ENCODE assay signal across 25 cellular contexts in genomic region chr16:86983621-86984020, GRCh38.
DNase-seq lines count a peak whose midpoint lies in the region; FAIRE-seq and TF ChIP-seq lines count a peak whose summit lies in the region.
"Had no signal": no experiment of that assay in that cellular context is flagged by ENCODE, and none has a peak within 500 bp of the region (broad histone marks: within the 10 kb centered on the region; RNA-seq: fewer than 3 reads in every experiment).

No MANE protein-coding gene starts in this region.

- H3K36me3 ChIP-seq in HEK293 (ENCODE audit: control insufficient read depth in 2 of 2, insufficient read depth in 1 of 2, low read length in 2 of 2) (no peaks in the 10 kb centered on the region), kidney (ENCODE audit: control insufficient read depth in 1 of 2, insufficient read depth in 2 of 2, low read length in 2 of 2) (no peaks in the 10 kb centered on the region), sigmoid colon (no peaks in the 10 kb centered on the region), testis (ENCODE audit: low read depth, missing control alignments) (no peaks in the 10 kb centered on the region)
- H3K36me3 ChIP-seq: BE2C; BLaER1 treated with 17β-estradiol and CSF1 and Interleukin-3, amounts not matched to agents 10 nM and 100 nM; HAP-1 had no signal

- H3K27ac Mint-ChIP-seq in T-helper 1 cell treated with Interleukin-12 subunit alpha and Interleukin-12 subunit beta and Interleukin-4 antibody, amounts not matched to agents 30 μg/mL and 1 μg/mL, for 36 hours: peak overlapping the region; percentile 32
- H3K27ac Mint-ChIP-seq: CD4-positive, alpha-beta T cell; CD8-positive, alpha-beta memory T cell had no signal

- TF ChIP-seq CTCF in HEK293 (tag by site-specific recombination; IDR thresholded peaks at IDR 0.05) (no peak), kidney (IDR thresholded peaks at IDR 0.05; ENCODE audit: borderline replicate concordance, extremely low read depth, insufficient read depth) (no peak), sigmoid colon (IDR thresholded peaks at IDR 0.05) (no peak), testis (IDR thresholded peaks at IDR 0.05) (no peak), coronary artery (IDR thresholded peaks at IDR 0.05) (no peak)

- H3K4me1 ChIP-seq in HEK293 (ENCODE audit: control insufficient read depth, insufficient read depth, low read length) (no peaks in the 10 kb centered on the region), kidney (ENCODE audit: control insufficient read depth in 1 of 2, insufficient read depth in 1 of 2, low read depth in 1 of 2, low read length in 2 of 2) (no peaks in the 10 kb centered on the region), sigmoid colon (peaks cover 0 to 12% (median 4%) of the 10 kb centered on the region in 4 donors), testis (no peaks in the 10 kb centered on the region)
- H3K4me1 ChIP-seq: BE2C; BLaER1 treated with 17β-estradiol and CSF1 and Interleukin-3, amounts not matched to agents 10 nM and 100 nM; HAP-1 had no signal

- no peaks in the 10 kb centered on the region for H3K9me3 ChIP-seq in HEK293 (ENCODE audit: control insufficient read depth, insufficient read depth, low read depth, low read length)
- no peaks in the 10 kb centered on the region for H3K9me3 ChIP-seq in kidney (ENCODE audit: control insufficient read depth in 1 of 2, low read length in 2 of 2)
- H3K9me3 ChIP-seq in sigmoid colon: no peaks in the 10 kb centered on the region
- no peaks in the 10 kb centered on the region for H3K9me3 ChIP-seq in testis
- H3K9me3 ChIP-seq: BE2C; BLaER1 treated with 17β-estradiol and CSF1 and Interleukin-3, amounts not matched to agents 10 nM and 100 nM; HAP-1 had no signal

- no peaks in the 10 kb centered on the region for H3K27me3 Mint-ChIP-seq in T-helper 1 cell treated with Interleukin-12 subunit alpha and Interleukin-12 subunit beta and Interleukin-4 antibody, amounts not matched to agents 30 μg/mL and 1 μg/mL, for 36 hours (ENCODE audit: low read depth)
- H3K27me3 Mint-ChIP-seq: CD8-positive, alpha-beta memory T cell had no signal

- FAIRE-seq in kidney (lab: Jason Lieb, UNC): no peak
- FAIRE-seq: A204.1, D721Med, GM12878, H54 had no signal

- no peak for TF ChIP-seq EP300 in sigmoid colon (IDR thresholded peaks at IDR 0.05)

- no peaks in the 10 kb centered on the region for H3K36me3 Mint-ChIP-seq in T-helper 1 cell treated with Interleukin-12 subunit alpha and Interleukin-12 subunit beta and Interleukin-4 antibody, amounts not matched to agents 30 μg/mL and 1 μg/mL, for 36 hours (ENCODE audit: low read depth)
- H3K36me3 Mint-ChIP-seq: CD14-positive monocyte; CD8-positive, alpha-beta memory T cell had no signal

- no peaks in the 10 kb centered on the region for H3K4me1 Mint-ChIP-seq in T-helper 1 cell treated with Interleukin-12 subunit alpha and Interleukin-12 subunit beta and Interleukin-4 antibody, amounts not matched to agents 30 μg/mL and 1 μg/mL, for 36 hours (ENCODE audit: low read depth)
- H3K4me1 Mint-ChIP-seq: CD14-positive monocyte; CD8-positive, alpha-beta memory T cell had no signal

- H3K27me3 ChIP-seq in sigmoid colon (peaks cover 0 to 6% (median 0%) of the 10 kb centered on the region in 3 donors), testis (no peaks in the 10 kb centered on the region)
- H3K27me3 ChIP-seq: BE2C; BLaER1 treated with 17β-estradiol and CSF1 and Interleukin-3, amounts not matched to agents 10 nM and 100 nM had no signal

- no peak for DNase-seq in T-helper 1 cell
- DNase-seq in kidney: peak; percentile 10
- DNase-seq in sigmoid colon: peak; percentile 21
- no peak for DNase-seq in testis
- no peak for DNase-seq in coronary artery (ENCODE audit: low spot score)
- DNase-seq: ACHN; AML-193; BE2C; CD4-positive, alpha-beta T cell; CD8-positive, alpha-beta memory T cell; DMS 273 treated with DMSO at 0.1 percent for 48 hours; DMS79; EL; GDM1; GOT3 had no signal

- no peaks in the 10 kb centered on the region for H3K9me3 Mint-ChIP-seq in T-helper 1 cell treated with Interleukin-12 subunit alpha and Interleukin-12 subunit beta and Interleukin-4 antibody, amounts not matched to agents 30 μg/mL and 1 μg/mL, for 36 hours
- H3K9me3 Mint-ChIP-seq: CD14-positive monocyte; CD4-positive, alpha-beta T cell had no signal

- TF ChIP-seq POLR2A in sigmoid colon (IDR thresholded peaks at IDR 0.05) (no peak), testis (IDR thresholded peaks at IDR 0.05) (no peak)

- intact Hi-C loops in kidney (cut with DNase I): no loop called here
- intact Hi-C loops in sigmoid colon (cut with DNase I): no loop called here
- intact Hi-C loops in testis (cut with DNase I; ENCODE audit: low total_unique reads): no loop called here

- CTCF ChIA-PET in HEK293 (lab: Yijun Ruan, JAX): no interaction called here

- H3K4me3 ChIP-seq in HEK293 (ENCODE audit: low read depth, low read length) (no peak overlapping the region), kidney (ENCODE audit: low read length in 2 of 2) (no peak overlapping the region), sigmoid colon (no peak overlapping the region), testis (no peak overlapping the region), coronary artery (no peak overlapping the region)
- H3K4me3 ChIP-seq: BLaER1 treated with 17β-estradiol and CSF1 and Interleukin-3, amounts not matched to agents 10 nM and 100 nM; GM12878; HAP-1 had no signal

- H3K4me3 Mint-ChIP-seq in T-helper 1 cell treated with Interleukin-12 subunit alpha and Interleukin-12 subunit beta and Interleukin-4 antibody, amounts not matched to agents 30 μg/mL and 1 μg/mL, for 36 hours: no peak overlapping the region
- H3K4me3 Mint-ChIP-seq: CD14-positive monocyte; CD4-positive, alpha-beta T cell; CD8-positive, alpha-beta memory T cell had no signal

- H3K27ac ChIP-seq in HEK293 (ENCODE audit: extremely low read depth, low read depth, low read length): no peak overlapping the region
- H3K27ac ChIP-seq in kidney (ENCODE audit: low read depth in 2 of 2, low read length in 2 of 2): no peak overlapping the region
- no peak overlapping the region for H3K27ac ChIP-seq in sigmoid colon
- no peak overlapping the region for H3K27ac ChIP-seq in testis
- no peak overlapping the region for H3K27ac ChIP-seq in coronary artery
- H3K27ac ChIP-seq: 22Rv1; BLaER1 treated with 17β-estradiol and CSF1 and Interleukin-3, amounts not matched to agents 10 nM and 100 nM had no signal

- no peak overlapping the region for H3K9ac ChIP-seq in kidney (ENCODE audit: low read length in 2 of 2)
- H3K9ac ChIP-seq: BLaER1 treated with 17β-estradiol and CSF1 and Interleukin-3, amounts not matched to agents 10 nM and 100 nM had no signal

- POLR2A ChIA-PET in HEK293 (lab: Yijun Ruan, JAX): no interaction called here

TF ChIP-seq in HEK293, 187 proteins besides CTCF, POLR2A, EP300 and RAD21:
- no peak for TF ChIP-seq ZBTB26 (tag by site-specific recombination; optimal IDR thresholded peaks at IDR 0.05)
- TF ChIP-seq ZNF560 (tag by site-specific recombination; IDR thresholded peaks at IDR 0.05; ENCODE audit: borderline replicate concordance): no peak
- TF ChIP-seq ZNF280D (tag by site-specific recombination; IDR thresholded peaks at IDR 0.05): peak; percentile 25; the same call in 1 of the 2 replicates
- no peak for TF ChIP-seq ZNF645 (tag by site-specific recombination; IDR thresholded peaks at IDR 0.05)
- no peak for TF ChIP-seq KLF8 (tag by site-specific recombination; IDR thresholded peaks at IDR 0.05)

Comparison
In these comparisons a context has a peak if more than half of its experiments do, and no peak if none do; other contexts are left out.
1. DNase-seq: peak in kidney (single experiment) and sigmoid colon (single experiment); none in T-helper 1 cell (0 of 5), testis (single experiment) and coronary artery (single experiment).